ENCODE assay signal across 13 cellular contexts in genomic region chr2:130531667-130532066, GRCh38. TPM values are rescaled to one million over a fixed set of nuclear protein-coding genes. Genes with fewer than 3 reads are reported as not detected.
DNase-seq lines count a peak whose midpoint lies in the region; ATAC-seq lines count a peak whose summit lies in the region.
"Not testable (repeated sequence)": the region's sequence is repeated elsewhere in the genome, so short reads cannot be mapped to it uniquely, and the experiment has no call there.
"Had no signal": no experiment of that assay in that cellular context is flagged by ENCODE, and none has a peak within 500 bp of the region (broad histone marks: within the 10 kb centered on the region; RNA-seq: fewer than 3 reads in every experiment).

No MANE protein-coding gene starts in this region.

- H3K36me3 Mint-ChIP-seq in activated CD8-positive, alpha-beta memory T cell treated with anti-CD3 and anti-CD28 coated beads, Interleukin-2, amount 10 ng/mL, durations not matched to agents 7 days and 5 days; effector memory CD8-positive, alpha-beta T cell (ENCODE audit: insufficient read depth): not testable (repeated sequence)

- not testable (repeated sequence) for H3K9me3 Mint-ChIP-seq in activated CD8-positive, alpha-beta memory T cell treated with anti-CD3 and anti-CD28 coated beads, Interleukin-2, amount 10 ng/mL, durations not matched to agents 7 days and 5 days (ENCODE audit: low read depth); effector memory CD8-positive, alpha-beta T cell; stimulated activated naive CD8-positive, alpha-beta T cell treated with anti-CD3 and anti-CD28 coated beads, Interleukin-15, amount 100 ng/mL, for 72 hours

- DNase-seq in activated CD8-positive, alpha-beta memory T cell treated with anti-CD3 and anti-CD28 coated beads, Interleukin-2, amount 10 ng/mL, durations not matched to agents 7 days and 5 days; effector memory CD8-positive, alpha-beta T cell; stimulated activated naive CD8-positive, alpha-beta T cell treated with anti-CD3 and anti-CD28 coated beads, Interleukin-15, amount 100 ng/mL, for 72 hours: not testable (repeated sequence)

- H3K27ac Mint-ChIP-seq in activated CD8-positive, alpha-beta memory T cell treated with anti-CD3 and anti-CD28 coated beads, Interleukin-2, amount 10 ng/mL, durations not matched to agents 7 days and 5 days; effector memory CD8-positive, alpha-beta T cell; stimulated activated naive CD8-positive, alpha-beta T cell treated with anti-CD3 and anti-CD28 coated beads, Interleukin-15, amount 100 ng/mL, for 72 hours: not testable (repeated sequence)

- H3K4me3 Mint-ChIP-seq in activated CD8-positive, alpha-beta memory T cell treated with anti-CD3 and anti-CD28 coated beads, Interleukin-2, amount 10 ng/mL, durations not matched to agents 7 days and 5 days; effector memory CD8-positive, alpha-beta T cell; stimulated activated naive CD8-positive, alpha-beta T cell treated with anti-CD3 and anti-CD28 coated beads, Interleukin-15, amount 100 ng/mL, for 72 hours: not testable (repeated sequence)

- H3K4me1 Mint-ChIP-seq in activated CD8-positive, alpha-beta memory T cell treated with anti-CD3 and anti-CD28 coated beads, Interleukin-2, amount 10 ng/mL, durations not matched to agents 7 days and 5 days; effector memory CD8-positive, alpha-beta T cell (ENCODE audit: low read depth in 2 of 2); stimulated activated naive CD8-positive, alpha-beta T cell treated with anti-CD3 and anti-CD28 coated beads, Interleukin-15, amount 100 ng/mL, for 72 hours: not testable (repeated sequence)

- H3K27me3 Mint-ChIP-seq in activated CD8-positive, alpha-beta memory T cell treated with anti-CD3 and anti-CD28 coated beads, Interleukin-2, amount 10 ng/mL, durations not matched to agents 7 days and 5 days; effector memory CD8-positive, alpha-beta T cell; stimulated activated naive CD8-positive, alpha-beta T cell treated with anti-CD3 and anti-CD28 coated beads, Interleukin-15, amount 100 ng/mL, for 72 hours: not testable (repeated sequence)

- ATAC-seq in GM18867 (IDR thresholded peaks at IDR 0.05; ENCODE audit: unreplicated experiment) (peak; percentile 55), GM19372 (IDR thresholded peaks at IDR 0.05; ENCODE audit: low read depth, unreplicated experiment) (peak; percentile 42), GM21723 (IDR thresholded peaks at IDR 0.05; ENCODE audit: unreplicated experiment) (peak; percentile 48), HG02798 (IDR thresholded peaks at IDR 0.05; ENCODE audit: poor library complexity, unreplicated experiment) (peak; percentile 33), HG03432 (IDR thresholded peaks at IDR 0.05; ENCODE audit: unreplicated experiment) (peak; percentile 22)
- ATAC-seq in activated CD8-positive, alpha-beta memory T cell treated with anti-CD3 and anti-CD28 coated beads, Interleukin-2, amount 10 ng/mL, durations not matched to agents 7 days and 5 days = peak; percentile 23
- peak; percentile 69 for ATAC-seq in effector memory CD8-positive, alpha-beta T cell (replicated peaks)
- ATAC-seq in stimulated activated naive CD8-positive, alpha-beta T cell treated with anti-CD3 and anti-CD28 coated beads, Interleukin-15, amount 100 ng/mL, for 72 hours = peak; percentile 13

- CTCF ChIA-PET in activated CD8-positive, alpha-beta memory T cell treated with anti-CD3 and anti-CD28 coated beads, Interleukin-2, amount 10 ng/mL, durations not matched to agents 7 days and 5 days (lab: Charles Lee) = not testable (repeated sequence)

RNA-seq across cellular contexts. Expression of gene CFC1B, which starts 10.6 kb away (rescaled TPM):
- not detected for total RNA-seq in activated CD8-positive, alpha-beta memory T cell treated with anti-CD3 and anti-CD28 coated beads, Interleukin-2, amount 10 ng/mL, durations not matched to agents 7 days and 5 days
- total RNA-seq: Calu3; CD8-positive, alpha-beta T cell; H7; HFFc6; HT-29 had no signal

RNA-seq across cellular contexts. Expression of gene POTEI, which starts 22.5 kb away (rescaled TPM):
- total RNA-seq in activated CD8-positive, alpha-beta memory T cell treated with anti-CD3 and anti-CD28 coated beads, Interleukin-2, amount 10 ng/mL, durations not matched to agents 7 days and 5 days = not detected
- total RNA-seq: Calu3; CD8-positive, alpha-beta T cell; HFFc6 had no signal

Comparison
In these comparisons a context has a peak if more than half of its experiments do, and no peak if none do; other contexts are left out.
1. ATAC-seq: peak in every context shown above with its lines; median percentile 69 in effector memory CD8-positive, alpha-beta T cell; 55 in GM18867; 48 in GM21723; 42 in GM19372; 33 in HG02798; 23 in activated CD8-positive, alpha-beta memory T cell treated with anti-CD3 and anti-CD28 coated beads, Interleukin-2, amount 10 ng/mL, durations not matched to agents 7 days and 5 days; 22 in HG03432; 13 in stimulated activated naive CD8-positive, alpha-beta T cell treated with anti-CD3 and anti-CD28 coated beads, Interleukin-15, amount 100 ng/mL, for 72 hours.